Comparison of ENCODE assay signal across 8 cellular contexts in the genomic region with DNA sequence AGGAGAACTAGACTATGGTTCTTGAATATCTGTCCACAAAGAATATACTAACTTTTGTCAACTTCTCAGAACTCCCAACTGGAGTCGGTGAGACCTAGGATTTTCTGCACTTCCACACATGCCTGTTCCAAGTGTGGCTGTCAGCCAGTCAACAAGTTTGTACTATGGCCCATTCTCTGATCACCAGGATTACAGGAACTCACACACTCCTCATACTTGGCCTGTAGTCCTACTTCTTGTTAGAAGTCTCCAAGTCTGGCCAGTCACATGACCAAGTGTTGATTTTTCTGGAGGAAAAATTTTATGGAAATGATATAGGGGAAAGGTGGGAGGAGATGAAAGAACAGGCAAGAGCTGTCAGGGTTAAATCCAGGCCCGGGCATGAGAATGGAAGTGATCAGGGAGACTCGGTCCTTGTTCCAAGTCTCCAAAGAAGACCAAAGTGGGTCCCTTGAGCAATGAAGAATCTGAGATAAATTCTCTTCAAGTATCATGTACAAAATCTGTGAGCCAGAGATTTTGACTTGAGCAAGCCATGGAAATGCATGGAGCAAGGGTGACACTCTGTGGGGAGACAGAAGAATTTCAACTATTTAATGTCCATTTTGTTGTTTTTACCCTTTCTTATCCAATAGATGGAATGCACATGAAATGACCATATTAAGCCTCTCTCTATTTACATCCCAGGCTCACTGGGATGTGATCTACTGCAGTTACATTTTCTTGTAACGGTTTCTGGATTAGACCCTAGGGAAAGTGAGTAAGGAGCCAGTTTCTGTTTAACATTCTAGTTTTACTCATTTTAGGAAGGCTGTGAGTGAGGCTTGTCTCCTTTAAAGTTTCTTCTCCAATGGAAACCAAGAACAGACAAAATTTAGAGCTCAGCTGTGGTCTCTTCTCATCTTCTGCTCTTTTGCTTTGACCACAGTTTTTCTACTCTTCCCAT.
DNase-seq lines count a peak whose midpoint lies in the region; ATAC-seq and TF ChIP-seq lines count a peak whose summit lies in the region.

No MANE protein-coding gene starts in this region.

- no peaks in the 10 kb centered on the region for H3K27me3 ChIP-seq in BE2C

- DNase-seq in BE2C: peak; percentile 48
- DNase-seq in HT-29 (ENCODE audit: low spot score): peak; percentile 16
- peak; percentile 32 for DNase-seq in RPMI7951 (ENCODE audit: low read depth)
- peak; percentile 40 for DNase-seq in globus pallidus (ENCODE audit: low spot score)
- no peak for DNase-seq in sciatic nerve (ENCODE audit: low spot score)
- DNase-seq in DMS79 treated with DMSO at 0.1 percent for 48 hours (lab: John Stamatoyannopoulos, UW): no peak

- no peaks in the 10 kb centered on the region for H3K9me3 ChIP-seq in BE2C

- H3K4me1 ChIP-seq in BE2C: peaks cover 16% of the 10 kb centered on the region

- ATAC-seq in sciatic nerve (peak; percentile 87), HG02870 (IDR thresholded peaks at IDR 0.05; ENCODE audit: unreplicated experiment) (no peak), GM18498 (IDR thresholded peaks at IDR 0.05; ENCODE audit: unreplicated experiment) (no peak)

- TF ChIP-seq CTCF in BE2C (IDR thresholded peaks at IDR 0.05; ENCODE audit: low read depth, low read length): peak; percentile 70

- H3K36me3 ChIP-seq in BE2C: no peaks in the 10 kb centered on the region

- intact Hi-C loops in sciatic nerve (cut with DNase I): loop anchor here (10.0 kb wide), 1 partner anchor 279 kb away; no protein-coding TSS in a partner anchor

- H3K4me3 ChIP-seq in BE2C (ENCODE audit: low read depth, low read length): no peak overlapping the region

Comparison
In these comparisons a context has a peak if more than half of its experiments do, and no peak if none do; other contexts are left out.
1. DNase-seq: peak in BE2C (single experiment), HT-29 (single experiment), RPMI7951 (single experiment) and globus pallidus (single experiment); none in sciatic nerve (single experiment) and DMS79 treated with DMSO at 0.1 percent for 48 hours (single experiment).